ENCODE assay signal across 24 cellular contexts in the genomic region with DNA sequence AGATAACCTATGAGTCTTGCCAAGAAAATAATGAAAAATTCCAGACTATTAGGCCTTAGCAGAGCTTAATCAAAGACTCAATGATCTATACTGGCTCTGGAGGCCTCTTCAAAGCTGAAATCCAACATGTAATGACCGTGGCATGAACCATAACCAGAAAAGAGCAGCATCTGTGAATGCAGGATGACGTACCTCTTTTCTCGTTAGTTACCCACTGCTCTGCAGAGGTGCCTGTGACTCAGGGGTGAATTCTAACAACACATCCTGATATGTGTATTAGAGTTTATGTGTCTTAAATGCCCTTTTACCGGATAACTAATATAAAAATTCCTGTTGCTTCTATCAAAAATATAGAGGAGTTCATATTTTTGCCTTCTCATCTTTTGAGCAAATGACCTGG.
"Had no signal": no experiment of that assay in that cellular context is flagged by ENCODE, and none has a peak within 500 bp of the region (broad histone marks: within the 10 kb centered on the region; RNA-seq: fewer than 3 reads in every experiment).

No MANE protein-coding gene starts in this region.

- H3K9me3 Mint-ChIP-seq: nephron progenitor cell had no signal

- H3K9me3 ChIP-seq: lower lobe of right lung, right lobe of liver, thoracic aorta, tibial nerve, upper lobe of left lung had no signal

- H3K36me3 ChIP-seq: lower lobe of right lung, right lobe of liver, thoracic aorta, tibial nerve, upper lobe of left lung had no signal

- H3K79me2 ChIP-seq: parathyroid adenoma had no signal

- H3K36me3 Mint-ChIP-seq: immature natural killer cell; naive thymus-derived CD8-positive, alpha-beta T cell; stimulated activated naive B cell treated with anti-CD40 and anti-IgM and Interleukin-4, amounts not matched to agents 10 μg/mL and 1 μg/mL and 100 μg/mL, for 72 hours had no signal

- H2AFZ ChIP-seq: parathyroid adenoma had no signal

- H3K27me3 ChIP-seq: right lobe of liver, tibial nerve, upper lobe of left lung had no signal

- H3K9ac ChIP-seq: parathyroid adenoma had no signal

- H3K4me1 Mint-ChIP-seq: immature natural killer cell; naive thymus-derived CD8-positive, alpha-beta T cell; stimulated activated naive B cell treated with anti-CD40 and anti-IgM and Interleukin-4, amounts not matched to agents 10 μg/mL and 1 μg/mL and 100 μg/mL, for 72 hours had no signal

- H3K27ac ChIP-seq: coronary artery, epithelial cell of prostate, lower lobe of right lung, parathyroid adenoma, right lobe of liver, thoracic aorta, tibial nerve, upper lobe of left lung had no signal

- H3K4me3 Mint-ChIP-seq: immature natural killer cell; naive thymus-derived CD8-positive, alpha-beta T cell; nephron progenitor cell; stimulated activated naive B cell treated with anti-CD40 and anti-IgM and Interleukin-4, amounts not matched to agents 10 μg/mL and 1 μg/mL and 100 μg/mL, for 72 hours; stimulated activated naive CD8-positive, alpha-beta T cell treated with anti-CD3 and anti-CD28 coated beads, Interleukin-15, Interleukin-2, amounts not matched to agents 100 ng/mL and 50 ng/mL, for 24 hours had no signal

- H3K4me3 ChIP-seq: coronary artery, lower lobe of right lung, right lobe of liver, thoracic aorta, tibial nerve, upper lobe of left lung had no signal

- ATAC-seq: esophagus mucosa; left ventricle myocardium superior; lower lobe of right lung; naive thymus-derived CD8-positive, alpha-beta T cell; right lobe of liver; stimulated activated naive B cell treated with anti-CD40 and anti-IgM and Interleukin-4, amounts not matched to agents 10 μg/mL and 1 μg/mL and 100 μg/mL, for 72 hours had no signal

- H3K4me1 ChIP-seq: lower lobe of right lung, parathyroid adenoma, right lobe of liver, tibial nerve, upper lobe of left lung had no signal

- DNase-seq: dermis blood vessel endothelial cell; foreskin melanocyte; hypothalamus; immature natural killer cell; left ventricle myocardium superior; lower lobe of right lung; naive thymus-derived CD8-positive, alpha-beta T cell; nephron progenitor cell; right lobe of liver; small intestine; stimulated activated CD4-positive, alpha-beta T cell treated with anti-CD3 and anti-CD28 coated beads, Interleukin-15, amount 100 ng/mL, for 24 hours; stimulated activated CD4-positive, alpha-beta T cell treated with anti-CD3 and anti-CD28 coated beads, Interleukin-2, amount 100 ng/mL, for 48 hours; stimulated activated naive B cell treated with anti-CD40 and anti-IgM and Interleukin-4, amounts not matched to agents 10 μg/mL and 1 μg/mL and 100 μg/mL, for 72 hours; upper lobe of left lung had no signal

- FAIRE-seq: keratinocyte, small intestine, urothelium cell line had no signal

- H3K27ac Mint-ChIP-seq: immature natural killer cell; naive thymus-derived CD8-positive, alpha-beta T cell; nephron progenitor cell; progenitor cell of endocrine pancreas; stimulated activated naive B cell treated with anti-CD40 and anti-IgM and Interleukin-4, amounts not matched to agents 10 μg/mL and 1 μg/mL and 100 μg/mL, for 72 hours; stimulated activated naive CD8-positive, alpha-beta T cell treated with anti-CD3 and anti-CD28 coated beads, Interleukin-15, Interleukin-2, amounts not matched to agents 100 ng/mL and 50 ng/mL, for 24 hours had no signal

- H3K27me3 Mint-ChIP-seq: naive thymus-derived CD8-positive, alpha-beta T cell; progenitor cell of endocrine pancreas; stimulated activated naive B cell treated with anti-CD40 and anti-IgM and Interleukin-4, amounts not matched to agents 10 μg/mL and 1 μg/mL and 100 μg/mL, for 72 hours; stimulated activated naive CD8-positive, alpha-beta T cell treated with anti-CD3 and anti-CD28 coated beads, Interleukin-15, Interleukin-2, amounts not matched to agents 100 ng/mL and 50 ng/mL, for 24 hours had no signal
